21 cellular contexts compared by ENCODE assay signal in genomic region chr7:77284005-77284404, GRCh38.
DNase-seq lines count a peak whose midpoint lies in the region; ATAC-seq and TF ChIP-seq lines count a peak whose summit lies in the region.
"Had no signal": no experiment of that assay in that cellular context is flagged by ENCODE, and none has a peak within 500 bp of the region (broad histone marks: within the 10 kb centered on the region; RNA-seq: fewer than 3 reads in every experiment).

No MANE protein-coding gene starts in this region.

- intact Hi-C loops in ascending aorta (cut with DNase I): loop anchor here (2.0 kb wide), 1 partner anchor 43 kb away; no protein-coding TSS in a partner anchor

- H3K36me3 Mint-ChIP-seq in nephron (ENCODE audit: low read depth): peaks cover 10% of the 10 kb centered on the region

- TF ChIP-seq EP300 in Ishikawa (IDR thresholded peaks at IDR 0.05; ENCODE audit: borderline replicate concordance) (peak; percentile 86; the same call in 1 of the 2 replicates), suprapubic skin (IDR thresholded peaks at IDR 0.05) (no peak)

- no peak for ATAC-seq in GM18498 (IDR thresholded peaks at IDR 0.05; ENCODE audit: unreplicated experiment)
- ATAC-seq in HG03521 (IDR thresholded peaks at IDR 0.05; ENCODE audit: unreplicated experiment): no peak
- ATAC-seq: A549, HCT116, Panc1 had no signal

- no peaks in the 10 kb centered on the region for H3K9me3 Mint-ChIP-seq in nephron

- no peak for TF ChIP-seq POLR2A in suprapubic skin (IDR thresholded peaks at IDR 0.05)

- H3K36me3 ChIP-seq in ascending aorta: no peaks in the 10 kb centered on the region
- peaks cover 14% of the 10 kb centered on the region for H3K36me3 ChIP-seq in suprapubic skin
- H3K36me3 ChIP-seq: SJCRH30 had no signal

- DNase-seq in ascending aorta (ENCODE audit: low spot score in 2 of 2) (no peak), suprapubic skin (ENCODE audit: low spot score in 2 of 2) (no peak), NCI-H128 (lab: John Stamatoyannopoulos, UW; ENCODE audit: unreplicated experiment) (no peak)
- DNase-seq in activated CD4-positive, alpha-beta T cell treated with anti-CD3 and anti-CD28 coated beads for 1 hour: no peak
- DNase-seq: GOT3, MV-4-11, NCI-H1417, NCI-H1694 treated with DMSO at 0.1 percent for 48 hours, NCI-H226, NCI-H510A treated with DMSO at 0.1 percent for 48 hours, NCI-H82, SJCRH30 had no signal

- H3K27me3 Mint-ChIP-seq in nephron (ENCODE audit: low read depth): no peaks in the 10 kb centered on the region
- H3K27me3 Mint-ChIP-seq: B cell had no signal

- TF ChIP-seq CTCF in ascending aorta (IDR thresholded peaks at IDR 0.05) (no peak), nephron (IDR thresholded peaks at IDR 0.05; ENCODE audit: unreplicated experiment in 3 of 3) (no peak), suprapubic skin (IDR thresholded peaks at IDR 0.05) (no peak)

- WGBS in suprapubic skin: 76% methylated on average over 4 of the region's 4 CpGs

- H3K27me3 ChIP-seq in ascending aorta (no peaks in the 10 kb centered on the region), suprapubic skin (no peaks in the 10 kb centered on the region)
- H3K27me3 ChIP-seq: SJCRH30 had no signal

- peaks cover 14 to 33% of the 10 kb centered on the region in 2 donors for H3K4me1 ChIP-seq in ascending aorta
- H3K4me1 ChIP-seq in suprapubic skin: peaks cover 26% of the 10 kb centered on the region
- H3K4me1 ChIP-seq: A549 had no signal

- TF ChIP-seq RAD21 in Ishikawa (IDR thresholded peaks at IDR 0.05; ENCODE audit: low read depth): no peak

- H3K4me1 Mint-ChIP-seq in nephron: peaks cover 24% of the 10 kb centered on the region

- H3K27ac Mint-ChIP-seq in nephron: peak overlapping the region in 2 of 3 experiments; percentile 10 to 17
- H3K27ac Mint-ChIP-seq: B cell had no signal

- no peak overlapping the region for H3K4me3 Mint-ChIP-seq in nephron
- H3K4me3 Mint-ChIP-seq: B cell, CD14-positive monocyte had no signal

- peak overlapping the region; percentile 34 to 60 for H3K27ac ChIP-seq in ascending aorta
- H3K27ac ChIP-seq in suprapubic skin: no peak overlapping the region
- H3K27ac ChIP-seq: A549, SJCRH30 had no signal

- peak overlapping the region in 1 of 2 donors; percentile 54 for H3K4me3 ChIP-seq in ascending aorta
- peak overlapping the region; percentile 6 for H3K4me3 ChIP-seq in suprapubic skin
- H3K4me3 ChIP-seq: A549, SJCRH30 had no signal

- H3K9me3 ChIP-seq in ascending aorta (no peaks in the 10 kb centered on the region), suprapubic skin (no peaks in the 10 kb centered on the region)
- H3K9me3 ChIP-seq: SJCRH30 had no signal

TF ChIP-seq in Ishikawa, 13 proteins besides CTCF, POLR2A, EP300 and RAD21:
- TF ChIP-seq YY1 (IDR thresholded peaks at IDR 0.05; ENCODE audit: low read depth) (no peak), FOXM1 (IDR thresholded peaks at IDR 0.05; ENCODE audit: borderline replicate concordance, low read depth) (peak; percentile 72), TEAD4 (IDR thresholded peaks at IDR 0.05) (peak; percentile 68; the same call in 1 of the 2 replicates), EGR1 (IDR thresholded peaks at IDR 0.05) (no peak), CEBPB (IDR thresholded peaks at IDR 0.05) (no peak), TAF1 (IDR thresholded peaks at IDR 0.05; ENCODE audit: low read depth) (no peak), TCF12 (IDR thresholded peaks at IDR 0.05; ENCODE audit: low read depth) (peak; percentile 78)
